In the genomic region with DNA sequence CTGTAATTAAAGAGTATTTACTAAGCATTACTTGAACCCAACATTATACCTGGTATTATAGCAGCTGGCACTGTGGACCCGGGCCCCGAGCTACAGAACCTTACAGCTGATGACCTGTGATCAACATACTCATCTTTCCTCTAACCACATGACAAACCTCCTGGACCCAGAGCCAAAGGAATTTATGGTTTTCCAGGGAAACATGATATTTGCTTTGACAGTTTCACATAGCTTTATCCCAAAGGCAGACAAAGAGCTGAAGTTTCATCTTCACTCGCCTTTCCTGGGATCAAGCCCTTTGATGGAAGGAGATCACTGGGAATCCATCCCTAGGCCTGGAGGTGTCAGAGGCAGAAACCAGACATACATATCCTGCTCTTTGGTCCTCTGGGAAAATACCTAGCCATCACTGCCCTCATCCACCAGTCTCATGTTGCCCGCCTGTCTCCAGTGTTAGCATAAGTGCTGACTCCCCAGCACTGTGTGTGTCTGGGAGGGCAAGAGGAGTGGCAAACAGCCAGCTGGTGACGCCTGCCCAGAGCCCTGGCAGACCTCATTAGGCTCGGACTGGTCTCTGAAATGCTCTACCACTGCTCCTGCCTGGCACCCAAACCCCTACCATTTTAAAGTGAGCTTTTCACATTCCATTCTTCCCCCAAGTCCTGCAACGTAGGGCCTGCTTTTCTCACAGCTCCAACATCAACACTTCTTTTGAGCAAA, we compare ENCODE assay signal across 17 cellular contexts.
DNase-seq lines count a peak whose midpoint lies in the region; ATAC-seq, FAIRE-seq and TF ChIP-seq lines count a peak whose summit lies in the region.
"Had no signal": no experiment of that assay in that cellular context is flagged by ENCODE, and none has a peak within 500 bp of the region (broad histone marks: within the 10 kb centered on the region; RNA-seq: fewer than 3 reads in every experiment).

No MANE protein-coding gene starts in this region.

- no peaks in the 10 kb centered on the region for H3K36me3 ChIP-seq in heart right ventricle

- H3K4me1 ChIP-seq in heart right ventricle: peaks cover 0 to 43% (median 34%) of the 10 kb centered on the region in 9 donors

- ATAC-seq in heart right ventricle: peak; percentile 23 to 87 (median 64)
- no peak for ATAC-seq in GM18907 (IDR thresholded peaks at IDR 0.05; ENCODE audit: unreplicated experiment)
- no peak for ATAC-seq in HG03097 (IDR thresholded peaks at IDR 0.05; ENCODE audit: low FRiP score, unreplicated experiment)
- ATAC-seq: GM23338 had no signal

- intact Hi-C loops in heart right ventricle (cut with DNase I): loop anchor here in 6 of 10 donors (5.0 to 10.0 kb wide), 5 partner anchors 82 to 662 kb away; no protein-coding TSS in a partner anchor
- intact Hi-C loops in posterior vena cava (cut with DNase I): no loop called here

- H3K27ac ChIP-seq in heart right ventricle: peak overlapping the region; percentile 7 to 99 (median 75)
- H3K27ac ChIP-seq: VCaP had no signal

- H3K4me3 ChIP-seq in heart right ventricle: peak overlapping the region in 2 of 10 donors; percentile 1 to 3
- H3K4me3 ChIP-seq: GM23338 had no signal

- TF ChIP-seq CTCF in heart right ventricle (IDR thresholded peaks at IDR 0.05) (no peak), D721Med (IDR thresholded peaks at IDR 0.05; ENCODE audit: insufficient read depth, missing control alignments) (no peak)

- DNase-seq in EL: peak; percentile 23
- DNase-seq in RCC 7860 (ENCODE audit: low spot score): peak; percentile 82
- peak; percentile 75 to 80 for DNase-seq in heart right ventricle
- DNase-seq in posterior vena cava (ENCODE audit: low spot score): peak; percentile 82
- no peak for DNase-seq in D721Med (ENCODE audit: insufficient read length, low spot score)
- no peak for DNase-seq in NCI-H510A treated with DMSO at 0.1 percent for 48 hours (lab: John Stamatoyannopoulos, UW)
- DNase-seq: ACHN; activated CD8-positive, alpha-beta memory T cell treated with anti-CD3 and anti-CD28 coated beads, Interleukin-2, amount 50 U/mL, for 48 hours; activated naive CD8-positive, alpha-beta T cell treated with anti-CD3 and anti-CD28 coated beads, Interleukin-2, amount 10 ng/mL, durations not matched to agents 7 days and 5 days; immature natural killer cell; naive B cell; NCI-H1048; NCI-H510A had no signal

- H3K9me3 ChIP-seq in heart right ventricle: no peaks in the 10 kb centered on the region

- peaks cover 0 to 39% (median 0%) of the 10 kb centered on the region in 7 donors for H3K27me3 ChIP-seq in heart right ventricle

- WGBS in heart right ventricle, 2 donors: 55 to 60% methylated on average over 7 of the region's 7 CpGs

- FAIRE-seq in RCC 7860 (lab: Jason Lieb, UNC): peak; percentile 71
- FAIRE-seq in D721Med (lab: Jason Lieb, UNC): no peak

Comparison
In these comparisons a context has a peak if more than half of its experiments do, and no peak if none do; other contexts are left out.
1. DNase-seq: peak in EL (single experiment), RCC 7860 (single experiment), heart right ventricle (2 of 2) and posterior vena cava (single experiment); none in D721Med (single experiment) and NCI-H510A treated with DMSO at 0.1 percent for 48 hours (single experiment).
2. ATAC-seq: peak in heart right ventricle (8 of 8); none in GM18907 (single experiment) and HG03097 (single experiment).
3. intact Hi-C loops: an anchor here in heart right ventricle (5.0 to 10.0 kb wide); none called in posterior vena cava.